ENCODE assay signal across 10 cellular contexts in the genomic region with DNA sequence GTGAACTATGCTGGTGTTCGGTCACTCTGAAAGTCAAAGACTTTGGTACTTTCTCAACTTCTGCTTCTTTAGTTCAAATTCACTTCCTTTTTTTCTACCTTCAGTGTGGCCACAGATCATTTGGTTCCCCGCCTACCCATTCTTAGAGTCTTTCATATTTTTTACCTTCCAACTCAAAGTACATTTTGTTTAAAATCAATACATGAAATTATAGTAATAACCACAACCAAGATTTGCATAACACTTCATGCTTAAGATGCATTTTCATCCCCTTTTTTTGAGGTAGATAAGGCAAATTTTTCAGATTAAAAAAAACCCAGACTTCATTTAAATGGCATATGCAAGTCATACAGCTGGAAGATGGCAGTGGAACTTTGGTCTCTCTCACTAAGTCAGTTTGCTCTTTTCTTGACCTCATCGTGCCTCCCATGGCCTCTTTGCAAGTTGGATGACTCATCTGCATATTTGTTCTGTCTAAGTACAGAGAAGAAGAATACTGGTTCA. TPM values are rescaled to one million over a fixed set of nuclear protein-coding genes. Genes with fewer than 3 reads are reported as not detected.
DNase-seq lines count a peak whose midpoint lies in the region; ATAC-seq, FAIRE-seq and TF ChIP-seq lines count a peak whose summit lies in the region.
"Had no signal": no experiment of that assay in that cellular context is flagged by ENCODE, and none has a peak within 500 bp of the region (broad histone marks: within the 10 kb centered on the region; RNA-seq: fewer than 3 reads in every experiment).

No MANE protein-coding gene starts in this region.

- WGBS in psoas muscle, 3 donors, result 37 to 74% (median 58%) methylated on average over 3 of the region's 3 CpGs

- FAIRE-seq in astrocyte (lab: Jason Lieb, UNC), result no peak

- H3K4me2 ChIP-seq in astrocyte (ENCODE audit: low read length), result no peak overlapping the region
- H3K4me2 ChIP-seq: BLaER1 treated with 17β-estradiol and CSF1 and Interleukin-3, amounts not matched to agents 10 nM and 100 nM had no signal

- no peaks in the 10 kb centered on the region for H3K36me3 Mint-ChIP-seq in astrocyte (ENCODE audit: low read depth, unreplicated experiment)
- H3K36me3 Mint-ChIP-seq in activated naive CD8-positive, alpha-beta T cell treated with anti-CD3 and anti-CD28 coated beads, Interleukin-2, amount 50 U/mL, for 24 hours (ENCODE audit: low read depth), result no peaks in the 10 kb centered on the region

- intact Hi-C loops in psoas muscle (cut with DNase I), result no loop called here
- intact Hi-C loops in sciatic nerve (cut with DNase I), result no loop called here

- H3K27me3 Mint-ChIP-seq in astrocyte (ENCODE audit: low read depth, unreplicated experiment), result peaks cover 4% of the 10 kb centered on the region
- peaks cover 22% of the 10 kb centered on the region for H3K27me3 Mint-ChIP-seq in activated naive CD8-positive, alpha-beta T cell treated with anti-CD3 and anti-CD28 coated beads, Interleukin-2, amount 50 U/mL, for 24 hours

- no peak overlapping the region for H2AFZ ChIP-seq in astrocyte (ENCODE audit: low read depth, low read length)

- H3K27me3 ChIP-seq in astrocyte (ENCODE audit: insufficient read depth, low read length) (no peaks in the 10 kb centered on the region), psoas muscle (ENCODE audit: insufficient read depth in 3 of 3, low read length in 2 of 3) (peaks cover 0 to 10% (median 8%) of the 10 kb centered on the region in 3 donors)
- H3K27me3 ChIP-seq: BLaER1 treated with 17β-estradiol and CSF1 and Interleukin-3, amounts not matched to agents 10 nM and 100 nM had no signal

- H3K4me3 ChIP-seq in astrocyte (ENCODE audit: insufficient read depth, low read depth, low read length) (no peak overlapping the region), psoas muscle (no peak overlapping the region)
- H3K4me3 ChIP-seq: BLaER1 treated with 17β-estradiol and CSF1 and Interleukin-3, amounts not matched to agents 10 nM and 100 nM had no signal

- peak; percentile 42 for DNase-seq in DMS53 (lab: John Stamatoyannopoulos, UW)
- peak; percentile 10 for DNase-seq in astrocyte (ENCODE audit: low read depth)
- DNase-seq in psoas muscle, result no peak
- no peak for DNase-seq in sciatic nerve (ENCODE audit: low spot score)
- no peak for DNase-seq in activated naive CD8-positive, alpha-beta T cell treated with anti-CD3 and anti-CD28 coated beads, Interleukin-2, amount 50 U/mL, for 24 hours
- no peak for DNase-seq in midbrain (lab: John Stamatoyannopoulos, UW)

- H3K79me2 ChIP-seq in astrocyte (ENCODE audit: insufficient read depth, low read length), result no peaks in the 10 kb centered on the region

- H3K4me3 Mint-ChIP-seq in astrocyte (ENCODE audit: unreplicated experiment), result no peak overlapping the region
- no peak overlapping the region for H3K4me3 Mint-ChIP-seq in activated naive CD8-positive, alpha-beta T cell treated with anti-CD3 and anti-CD28 coated beads, Interleukin-2, amount 50 U/mL, for 24 hours

- H3K4me1 ChIP-seq in astrocyte (ENCODE audit: insufficient read depth, low read length) (no peaks in the 10 kb centered on the region), psoas muscle (no peaks in the 10 kb centered on the region)
- H3K4me1 ChIP-seq: BLaER1 treated with 17β-estradiol and CSF1 and Interleukin-3, amounts not matched to agents 10 nM and 100 nM had no signal

- H3K9ac ChIP-seq in astrocyte (ENCODE audit: low read length), result no peak overlapping the region
- H3K9ac ChIP-seq: BLaER1 treated with 17β-estradiol and CSF1 and Interleukin-3, amounts not matched to agents 10 nM and 100 nM had no signal

- ATAC-seq in GM21367 (IDR thresholded peaks at IDR 0.05; ENCODE audit: unreplicated experiment) (peak; percentile 62), HG03354 (IDR thresholded peaks at IDR 0.05; ENCODE audit: poor library complexity, severe bottlenecking, unreplicated experiment) (peak; percentile 76), psoas muscle (no peak), sciatic nerve (no peak)
- no peak for ATAC-seq in activated naive CD8-positive, alpha-beta T cell treated with anti-CD3 and anti-CD28 coated beads, Interleukin-2, amount 50 U/mL, for 24 hours

- H3K4me1 Mint-ChIP-seq in astrocyte (ENCODE audit: low read depth, unreplicated experiment), result peaks cover 11% of the 10 kb centered on the region
- peaks cover 13% of the 10 kb centered on the region for H3K4me1 Mint-ChIP-seq in activated naive CD8-positive, alpha-beta T cell treated with anti-CD3 and anti-CD28 coated beads, Interleukin-2, amount 50 U/mL, for 24 hours

- H3K36me3 ChIP-seq in astrocyte (ENCODE audit: insufficient read depth, low read length), result no peaks in the 10 kb centered on the region
- H3K36me3 ChIP-seq in psoas muscle (ENCODE audit: insufficient read depth in 1 of 2, low read depth in 1 of 2), result no peaks in the 10 kb centered on the region
- H3K36me3 ChIP-seq: BLaER1 treated with 17β-estradiol and CSF1 and Interleukin-3, amounts not matched to agents 10 nM and 100 nM had no signal

- TF ChIP-seq CTCF in astrocyte (IDR thresholded peaks at IDR 0.05; ENCODE audit: insufficient read depth, low read depth, low read length) (no peak), psoas muscle (IDR thresholded peaks at IDR 0.05) (no peak)

- H4K20me1 ChIP-seq in astrocyte (ENCODE audit: insufficient read depth, low read length), result no peaks in the 10 kb centered on the region
- H4K20me1 ChIP-seq: BLaER1 treated with 17β-estradiol and CSF1 and Interleukin-3, amounts not matched to agents 10 nM and 100 nM had no signal

- H3K27ac Mint-ChIP-seq in astrocyte (ENCODE audit: unreplicated experiment), result no peak overlapping the region
- no peak overlapping the region for H3K27ac Mint-ChIP-seq in activated naive CD8-positive, alpha-beta T cell treated with anti-CD3 and anti-CD28 coated beads, Interleukin-2, amount 50 U/mL, for 24 hours

- no peaks in the 10 kb centered on the region for H3K9me3 ChIP-seq in astrocyte (ENCODE audit: insufficient read depth, low read depth, low read length)
- H3K9me3 ChIP-seq in psoas muscle, result no peaks in the 10 kb centered on the region
- H3K9me3 ChIP-seq: BLaER1 treated with 17β-estradiol and CSF1 and Interleukin-3, amounts not matched to agents 10 nM and 100 nM had no signal

- H3K9me3 Mint-ChIP-seq in astrocyte (ENCODE audit: unreplicated experiment), result no peaks in the 10 kb centered on the region
- H3K9me3 Mint-ChIP-seq in activated naive CD8-positive, alpha-beta T cell treated with anti-CD3 and anti-CD28 coated beads, Interleukin-2, amount 50 U/mL, for 24 hours, result no peaks in the 10 kb centered on the region

- H3K27ac ChIP-seq in astrocyte (ENCODE audit: low read depth, low read length) (no peak overlapping the region), psoas muscle (no peak overlapping the region)
- H3K27ac ChIP-seq: BLaER1 treated with 17β-estradiol and CSF1 and Interleukin-3, amounts not matched to agents 10 nM and 100 nM had no signal

RNA-seq across cellular contexts. Expression of a gene that starts 11.9 kb away (rescaled TPM):
- total RNA-seq in astrocyte, result 0.84 and 1.00 TPM in 2 replicates
- total RNA-seq in psoas muscle, result 1 to 10 TPM in 3 of 4 donors, under 1 TPM in 1; 0.15 to 2.5 (median 1.8) TPM
- polyA plus RNA-seq in psoas muscle, result 1 to 10 TPM in 1 of 3 donors, under 1 TPM in 2; 0.84 to 1.9 (median 0.96) TPM
- total RNA-seq in sciatic nerve, result 3.5 TPM
- total RNA-seq: HT1080 had no signal

Comparison
In these comparisons a context has a peak if more than half of its experiments do, and no peak if none do; other contexts are left out.
1. DNase-seq: peak in DMS53 (single experiment) and astrocyte (single experiment); none in psoas muscle (0 of 2), sciatic nerve (single experiment), activated naive CD8-positive, alpha-beta T cell treated with anti-CD3 and anti-CD28 coated beads, Interleukin-2, amount 50 U/mL, for 24 hours (single experiment) and midbrain (single experiment).
2. ATAC-seq: peak in GM21367 (single experiment) and HG03354 (single experiment); none in psoas muscle (0 of 4), sciatic nerve (single experiment) and activated naive CD8-positive, alpha-beta T cell treated with anti-CD3 and anti-CD28 coated beads, Interleukin-2, amount 50 U/mL, for 24 hours (single experiment).